ENCODE assay signal across 14 cellular contexts in genomic region chr6:107083047-107083768, GRCh38. TPM values are rescaled to one million over a fixed set of nuclear protein-coding genes. Genes with fewer than 3 reads are reported as not detected.
A peak's percentile ranks its signal among the peaks of the same experiment; 100 is the strongest.
DNase-seq lines count a peak whose midpoint lies in the region; ATAC-seq and TF ChIP-seq lines count a peak whose summit lies in the region.
"Had no signal": no experiment of that assay in that cellular context is flagged by ENCODE, and none has a peak within 500 bp of the region (broad histone marks: within the 10 kb centered on the region; RNA-seq: fewer than 3 reads in every experiment).

No MANE protein-coding gene starts in this region.

- H3K27me3 Mint-ChIP-seq in CD4-positive, alpha-beta T cell = no peaks in the 10 kb centered on the region
- H3K27me3 Mint-ChIP-seq: effector memory CD8-positive, alpha-beta T cell had no signal

- H3K27ac Mint-ChIP-seq in CD4-positive, alpha-beta T cell = no peak overlapping the region
- H3K27ac Mint-ChIP-seq: effector memory CD8-positive, alpha-beta T cell had no signal

- CTCF ChIA-PET in CD4-positive, alpha-beta T cell (lab: Charles Lee) = no interaction called here

- no peak overlapping the region for H3K4me3 Mint-ChIP-seq in CD4-positive, alpha-beta T cell
- H3K4me3 Mint-ChIP-seq: effector memory CD8-positive, alpha-beta T cell had no signal

- H3K27me3 ChIP-seq in CD4-positive, alpha-beta T cell (ENCODE audit: control insufficient read depth, insufficient read depth, low read length) = no peaks in the 10 kb centered on the region
- no peaks in the 10 kb centered on the region for H3K27me3 ChIP-seq in brain microvascular endothelial cell (replicated peaks)
- H3K27me3 ChIP-seq: stomach had no signal

- in situ Hi-C loops in brain microvascular endothelial cell (cut with HindIII; ENCODE audit: low pct_ligation_motif_present, low sequenced_read_pairs) = no loop called here

- intact Hi-C loops in CD4-positive, alpha-beta T cell (cut with DNase I, micrococcal nuclease) = no loop called here

- H3K4me3 ChIP-seq in foreskin fibroblast (ENCODE audit: low read depth in 1 of 2, low read length in 2 of 2) = no peak overlapping the region
- H3K4me3 ChIP-seq in brain microvascular endothelial cell (ENCODE audit: low read depth, low read length) = no peak overlapping the region
- H3K4me3 ChIP-seq: stomach had no signal

- H3K4me1 Mint-ChIP-seq in CD4-positive, alpha-beta T cell (ENCODE audit: low read depth) = no peaks in the 10 kb centered on the region

- ATAC-seq in GM18502 (IDR thresholded peaks at IDR 0.05; ENCODE audit: poor library complexity, unreplicated experiment) = peak; percentile 88
- ATAC-seq in GM19395 (IDR thresholded peaks at IDR 0.05; ENCODE audit: unreplicated experiment) = peak; percentile 86
- peak; percentile 68 for ATAC-seq in HG02870 (IDR thresholded peaks at IDR 0.05; ENCODE audit: unreplicated experiment)
- peak; percentile 81 for ATAC-seq in HG03565 (IDR thresholded peaks at IDR 0.05; ENCODE audit: unreplicated experiment)
- no peak for ATAC-seq in CD4-positive, alpha-beta T cell (ENCODE audit: poor library complexity)
- ATAC-seq: effector memory CD8-positive, alpha-beta T cell had no signal

- no peaks in the 10 kb centered on the region for H3K9me3 Mint-ChIP-seq in CD4-positive, alpha-beta T cell
- H3K9me3 Mint-ChIP-seq: effector memory CD8-positive, alpha-beta T cell had no signal

- POLR2A ChIA-PET in CD4-positive, alpha-beta T cell (lab: Charles Lee) = no interaction called here

- no peak for DNase-seq in foreskin fibroblast
- DNase-seq in DMS53 (lab: John Stamatoyannopoulos, UW) = no peak
- no peak for DNase-seq in CD4-positive, alpha-beta T cell
- no peak for DNase-seq in brain microvascular endothelial cell
- DNase-seq: anterior cingulate cortex; effector memory CD8-positive, alpha-beta T cell; EL; mammary epithelial cell; stomach had no signal

- no peaks in the 10 kb centered on the region for H3K9me3 ChIP-seq in CD4-positive, alpha-beta T cell (ENCODE audit: control insufficient read depth, low read length)

- peaks cover 3% of the 10 kb centered on the region for H3K36me3 Mint-ChIP-seq in CD4-positive, alpha-beta T cell (ENCODE audit: low read depth)

- H3K27ac ChIP-seq in CD4-positive, alpha-beta T cell (ENCODE audit: low read depth, low read length) = no peak overlapping the region
- H3K27ac ChIP-seq in brain microvascular endothelial cell = no peak overlapping the region
- H3K27ac ChIP-seq: parathyroid adenoma, stomach had no signal

- H3K36me3 ChIP-seq in brain microvascular endothelial cell (replicated peaks) = no peaks in the 10 kb centered on the region

- no peak for TF ChIP-seq CTCF in foreskin fibroblast (IDR thresholded peaks at IDR 0.05; ENCODE audit: low read depth, low read length)
- TF ChIP-seq CTCF in CD4-positive, alpha-beta T cell (IDR thresholded peaks at IDR 0.05) = no peak
- no peak for TF ChIP-seq CTCF in brain microvascular endothelial cell (IDR thresholded peaks at IDR 0.05; ENCODE audit: low read depth, low read length, missing control alignments)

RNA-seq across cellular contexts. Expression of gene BEND3, which starts 32.1 kb away (rescaled TPM):
- total RNA-seq in CD4-positive, alpha-beta T cell = under 1 TPM; 0.82 to 0.92 TPM

RNA-seq across cellular contexts. Expression of gene MTRES1, which starts 55.2 kb away (rescaled TPM):
- total RNA-seq in CD4-positive, alpha-beta T cell = 10 to 100 TPM; 11.2 to 12.2 TPM
